Comparison of ENCODE assay signal across 6 cellular contexts in the genomic region with DNA sequence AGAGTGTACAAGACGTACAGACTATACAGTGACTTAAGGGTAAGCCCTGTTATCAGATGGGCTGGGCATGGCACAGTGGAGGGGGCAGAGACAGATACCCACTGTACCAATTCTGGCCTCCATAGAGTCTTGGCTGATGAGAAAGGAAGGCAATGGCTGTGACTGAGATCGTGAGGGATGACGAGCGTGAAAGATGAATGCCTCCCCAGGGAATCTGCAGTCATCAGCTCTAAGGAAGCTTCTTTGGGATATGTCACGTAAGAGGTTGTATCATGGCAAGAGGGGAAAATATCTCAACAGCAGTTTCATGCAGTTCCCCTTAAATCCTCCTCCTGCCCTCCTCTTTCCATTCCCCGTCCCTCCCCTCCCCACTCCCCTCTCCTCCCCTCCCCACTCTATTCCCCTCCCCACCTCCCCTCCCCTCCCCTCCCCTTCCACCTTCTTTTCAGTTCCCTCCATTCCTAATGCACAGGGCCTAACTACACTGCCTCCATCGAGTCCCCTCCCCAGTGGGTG.
"Had no signal": no experiment of that assay in that cellular context is flagged by ENCODE, and none has a peak within 500 bp of the region (broad histone marks: within the 10 kb centered on the region; RNA-seq: fewer than 3 reads in every experiment).

No MANE protein-coding gene starts in this region.

- ATAC-seq: psoas muscle had no signal

- H3K9me3 ChIP-seq: breast epithelium, ovary, psoas muscle, sigmoid colon, upper lobe of right lung had no signal

- H3K27me3 ChIP-seq: breast epithelium, ovary had no signal

- H3K4me3 ChIP-seq: breast epithelium, coronary artery, ovary, psoas muscle, sigmoid colon, upper lobe of right lung had no signal

- H3K36me3 ChIP-seq: breast epithelium, ovary, sigmoid colon, upper lobe of right lung had no signal

- H3K4me1 ChIP-seq: breast epithelium, psoas muscle, sigmoid colon, upper lobe of right lung had no signal

- DNase-seq: sigmoid colon had no signal

- H3K27ac ChIP-seq: breast epithelium, coronary artery, ovary, psoas muscle, sigmoid colon, upper lobe of right lung had no signal
